ENCODE assay signal across 11 cellular contexts in genomic region chr19:56840452-56841193, GRCh38. TPM values are rescaled to one million over a fixed set of nuclear protein-coding genes. Genes with fewer than 3 reads are reported as not detected.
DNase-seq lines count a peak whose midpoint lies in the region; ATAC-seq and TF ChIP-seq lines count a peak whose summit lies in the region.
"Had no signal": no experiment of that assay in that cellular context is flagged by ENCODE, and none has a peak within 500 bp of the region (broad histone marks: within the 10 kb centered on the region; RNA-seq: fewer than 3 reads in every experiment).

Gene PEG3 (minus strand): TSS chr19:56840726. CDS start chr19:56824655, 16,071 bp downstream.
Gene ZIM2 (minus strand): TSS chr19:56840726. CDS start chr19:56824277, 16,449 bp downstream.

- H3K27me3 Mint-ChIP-seq in chondrocyte (ENCODE audit: low read depth), result no peaks in the 10 kb centered on the region

- no peak within 1 kb of the TSS for H2AFZ ChIP-seq in Karpas-422 (ENCODE audit: low read length)
- H2AFZ ChIP-seq: GM23338 had no signal

- TF ChIP-seq POLR2A in right lobe of liver (IDR thresholded peaks at IDR 0.05), result no peak

- no peak within 1 kb of the TSS for H3K4me3 Mint-ChIP-seq in chondrocyte (ENCODE audit: unreplicated experiment)
- H3K4me3 Mint-ChIP-seq: GM23338 had no signal

- WGBS in right lobe of liver (ENCODE audit: insufficient coverage, low coverage, low lambda C conversion rate, missing lambda C conversion rate), result 27% methylated on average over 14 of the region's 49 CpGs

- H3K9ac ChIP-seq in stomach smooth muscle (ENCODE audit: low read length in 2 of 2), result peak within 1 kb of the TSS; percentile 29 to 38
- H3K9ac ChIP-seq in Karpas-422 (ENCODE audit: low read length), result no peak within 1 kb of the TSS

- ATAC-seq in right lobe of liver (no peak), GM21381 (IDR thresholded peaks at IDR 0.05; ENCODE audit: unreplicated experiment) (no peak)
- ATAC-seq: GM23338 had no signal

- intact Hi-C loops in right lobe of liver (cut with DNase I), result no loop called here

- no peak within 1 kb of the TSS for H3K27ac Mint-ChIP-seq in chondrocyte (ENCODE audit: unreplicated experiment)
- H3K27ac Mint-ChIP-seq: GM23338 had no signal

- H3K79me2 ChIP-seq in Karpas-422 (ENCODE audit: low read length), result no peaks in the 10 kb centered on the region

- H3K27ac ChIP-seq in right lobe of liver, result peak within 1 kb of the TSS in 2 of 3 donors; percentile 18 to 31
- H3K27ac ChIP-seq in stomach smooth muscle (ENCODE audit: low read length), result peak within 1 kb of the TSS; percentile 83
- H3K27ac ChIP-seq in Karpas-422 (ENCODE audit: low read length), result no peak within 1 kb of the TSS

- no peak within 1 kb of the TSS for H3K4me2 ChIP-seq in Karpas-422 (ENCODE audit: low read depth, low read length, poor library complexity, severe bottlenecking)
- H3K4me2 ChIP-seq: GM23338 had no signal

- H3K4me1 ChIP-seq in right lobe of liver (no peaks in the 10 kb centered on the region), stomach smooth muscle (ENCODE audit: control insufficient read depth, insufficient read depth, low read length) (peaks cover 13% of the 10 kb centered on the region), Karpas-422 (ENCODE audit: low read length) (no peaks in the 10 kb centered on the region)

- peaks cover 30% of the 10 kb centered on the region for H3K9me3 Mint-ChIP-seq in chondrocyte (ENCODE audit: low read depth)

- no peaks in the 10 kb centered on the region for H4K20me1 ChIP-seq in Karpas-422 (ENCODE audit: insufficient read depth, low read depth, low read length)

- H3K9me2 ChIP-seq in Karpas-422 (replicated peaks; ENCODE audit: insufficient read depth, low read length), result no peaks in the 10 kb centered on the region

- H3K9me3 ChIP-seq in right lobe of liver (no peaks in the 10 kb centered on the region), stomach smooth muscle (ENCODE audit: control insufficient read depth in 2 of 2, low read length in 2 of 2) (no peaks in the 10 kb centered on the region), Karpas-422 (ENCODE audit: low read length) (peaks cover 27% of the 10 kb centered on the region)

- no peaks in the 10 kb centered on the region for H3K36me3 Mint-ChIP-seq in chondrocyte (ENCODE audit: low read depth)

- H3K36me3 ChIP-seq in right lobe of liver (no peaks in the 10 kb centered on the region), stomach smooth muscle (ENCODE audit: control insufficient read depth in 2 of 2, insufficient read depth in 2 of 2, low read length in 2 of 2) (peaks cover 0 to 1% of the 10 kb centered on the region in 2 donors), Karpas-422 (ENCODE audit: insufficient read depth, low read length) (no peaks in the 10 kb centered on the region)

- no peaks in the 10 kb centered on the region for H3K4me1 Mint-ChIP-seq in chondrocyte (ENCODE audit: low read depth)
- H3K4me1 Mint-ChIP-seq: GM23338 had no signal

- H3K27me3 ChIP-seq in right lobe of liver (no peaks in the 10 kb centered on the region), stomach smooth muscle (ENCODE audit: control insufficient read depth in 1 of 2, insufficient read depth in 2 of 2, low read length in 2 of 2) (no peaks in the 10 kb centered on the region), Karpas-422 (ENCODE audit: low read length) (no peaks in the 10 kb centered on the region)

- DNase-seq in M059J (ENCODE audit: low read depth) (peak; percentile 43), cerebellar nuclear complex (lab: John Stamatoyannopoulos, UW) (peak; percentile 18 to 80), right lobe of liver (peak; percentile 35 to 71 (median 55)), NOMO-1 treated with DMSO at 0.1 percent for 48 hours (lab: John Stamatoyannopoulos, UW; ENCODE audit: unreplicated experiment) (no peak), Karpas-422 (no peak), chondrocyte (ENCODE audit: low spot score) (no peak)
- DNase-seq: activated effector memory CD4-positive, alpha-beta T cell treated with Interleukin-2 at 50 U/mL for 16 hours; KBM-7 had no signal

- no peak for TF ChIP-seq CTCF in right lobe of liver (IDR thresholded peaks at IDR 0.05)
- TF ChIP-seq CTCF in chondrocyte (IDR thresholded peaks at IDR 0.05), result no peak

- H3K4me3 ChIP-seq in right lobe of liver, result peak within 1 kb of the TSS; percentile 11 to 56 (median 45)
- H3K4me3 ChIP-seq in stomach smooth muscle (ENCODE audit: low read length in 2 of 2), result peak within 1 kb of the TSS; percentile 59 to 77
- no peak within 1 kb of the TSS for H3K4me3 ChIP-seq in Karpas-422 (ENCODE audit: low read length)
- H3K4me3 ChIP-seq: GM23338 had no signal

RNA-seq across cellular contexts. Expression of gene PEG3, which starts in this region (rescaled TPM):
- total RNA-seq in M059J (2014; rRNA removed; shearing (Covaris generic)), result 1.5 and 1.9 TPM in 2 replicates
- total RNA-seq in right lobe of liver (1 to 10 TPM; 3.0 to 9.5 (median 6.5) TPM), chondrocyte (not detected in 3 replicates)
- not detected in 2 replicates for total RNA-seq in Karpas-422 (2014; rRNA removed; shearing (Covaris generic); ENCODE audit: low replicate concordance)
- total RNA-seq: GM23338 had no signal

RNA-seq across cellular contexts. Expression of gene ZIM2, which starts in this region (rescaled TPM):
- not detected in 2 replicates for total RNA-seq in M059J (2014; rRNA removed; shearing (Covaris generic))
- total RNA-seq in right lobe of liver (1 to 10 TPM in 1 of 6 experiments, under 1 TPM in 1, not detected in 4; 0.22 to 1.8 TPM), chondrocyte (not detected in 3 replicates)
- total RNA-seq in Karpas-422 (2014; rRNA removed; shearing (Covaris generic); ENCODE audit: low replicate concordance), result not detected in 2 replicates
- total RNA-seq: GM23338 had no signal

Comparison
In these comparisons a context has a peak if more than half of its experiments do, and no peak if none do; other contexts are left out.
1. DNase-seq: peak in M059J (single experiment), cerebellar nuclear complex (2 of 2) and right lobe of liver (3 of 3); none in NOMO-1 treated with DMSO at 0.1 percent for 48 hours (single experiment), Karpas-422 (single experiment) and chondrocyte (single experiment).